ENCODE assay signal across 8 cellular contexts in the genomic region with DNA sequence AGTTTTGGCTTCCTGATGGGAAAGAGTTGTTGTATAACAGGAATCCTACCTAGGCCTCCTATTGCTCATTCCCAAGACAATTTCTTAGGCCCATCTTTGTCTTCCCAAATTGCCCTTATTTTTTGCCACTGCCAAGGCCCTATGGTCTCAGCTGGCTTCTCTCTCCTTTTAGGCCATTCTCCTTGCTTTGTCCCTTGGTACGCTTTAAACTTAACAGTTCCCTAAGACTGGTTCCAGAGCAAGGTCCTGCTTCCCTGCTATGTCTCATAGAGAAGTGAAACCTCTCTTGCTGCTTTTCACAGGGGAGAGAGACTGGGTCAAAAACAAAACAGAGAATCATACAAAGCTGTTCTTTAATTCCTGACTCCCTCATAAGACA.
DNase-seq lines count a peak whose midpoint lies in the region; ATAC-seq and TF ChIP-seq lines count a peak whose summit lies in the region.

No MANE protein-coding gene starts in this region.

- peaks cover 52% of the 10 kb centered on the region for H3K4me1 Mint-ChIP-seq in T-helper 1 cell treated with Interleukin-12 subunit alpha and Interleukin-12 subunit beta and Interleukin-4 antibody, amounts not matched to agents 30 μg/mL and 1 μg/mL, for 36 hours (ENCODE audit: low read depth)
- peaks cover 68% of the 10 kb centered on the region for H3K4me1 Mint-ChIP-seq in activated T-helper 1 cell treated with anti-CD3 and anti-CD28 coated beads, Interleukin-12 subunit alpha, Interleukin-12 subunit beta, Interleukin-2, Interleukin-4 antibody, amounts not matched to agents 30 ng/mL and 10 ng/mL and 1 ng/mL, durations not matched to agents 14 hours and 24 hours and 36 hours (ENCODE audit: low read depth)

- no peak for DNase-seq in T-helper 1 cell
- DNase-seq in activated T-helper 1 cell treated with anti-CD3 and anti-CD28 coated beads, Interleukin-12 subunit alpha, Interleukin-12 subunit beta, Interleukin-2, Interleukin-4 antibody, amounts not matched to agents 30 ng/mL and 10 ng/mL and 1 ng/mL, durations not matched to agents 14 hours and 24 hours and 36 hours (ENCODE audit: low spot score), result no peak
- DNase-seq in spleen, result no peak
- DNase-seq in retina, result no peak
- DNase-seq in NCI-H446 treated with DMSO at 0.1 percent for 48 hours (lab: John Stamatoyannopoulos, UW), result no peak

- no peaks in the 10 kb centered on the region for H3K27me3 ChIP-seq in spleen (replicated peaks in 1 of 7)

- peaks cover 0 to 3% (median 1%) of the 10 kb centered on the region in 8 donors for H3K9me3 ChIP-seq in spleen

- H3K4me3 Mint-ChIP-seq in T-helper 1 cell treated with Interleukin-12 subunit alpha and Interleukin-12 subunit beta and Interleukin-4 antibody, amounts not matched to agents 30 μg/mL and 1 μg/mL, for 36 hours, result peak overlapping the region; percentile 55
- peak overlapping the region; percentile 34 for H3K4me3 Mint-ChIP-seq in activated T-helper 1 cell treated with anti-CD3 and anti-CD28 coated beads, Interleukin-12 subunit alpha, Interleukin-12 subunit beta, Interleukin-2, Interleukin-4 antibody, amounts not matched to agents 30 ng/mL and 10 ng/mL and 1 ng/mL, durations not matched to agents 14 hours and 24 hours and 36 hours

- peaks cover 33 to 57% (median 52%) of the 10 kb centered on the region in 6 donors for H3K4me1 ChIP-seq in spleen

- H3K27me3 Mint-ChIP-seq in T-helper 1 cell treated with Interleukin-12 subunit alpha and Interleukin-12 subunit beta and Interleukin-4 antibody, amounts not matched to agents 30 μg/mL and 1 μg/mL, for 36 hours (ENCODE audit: low read depth), result no peaks in the 10 kb centered on the region
- H3K27me3 Mint-ChIP-seq in activated T-helper 1 cell treated with anti-CD3 and anti-CD28 coated beads, Interleukin-12 subunit alpha, Interleukin-12 subunit beta, Interleukin-2, Interleukin-4 antibody, amounts not matched to agents 30 ng/mL and 10 ng/mL and 1 ng/mL, durations not matched to agents 14 hours and 24 hours and 36 hours (ENCODE audit: insufficient read depth), result no peaks in the 10 kb centered on the region

- H3K36me3 ChIP-seq in spleen, result no peaks in the 10 kb centered on the region

- H3K9me3 Mint-ChIP-seq in T-helper 1 cell treated with Interleukin-12 subunit alpha and Interleukin-12 subunit beta and Interleukin-4 antibody, amounts not matched to agents 30 μg/mL and 1 μg/mL, for 36 hours, result peaks cover 16% of the 10 kb centered on the region
- peaks cover 24% of the 10 kb centered on the region for H3K9me3 Mint-ChIP-seq in activated T-helper 1 cell treated with anti-CD3 and anti-CD28 coated beads, Interleukin-12 subunit alpha, Interleukin-12 subunit beta, Interleukin-2, Interleukin-4 antibody, amounts not matched to agents 30 ng/mL and 10 ng/mL and 1 ng/mL, durations not matched to agents 14 hours and 24 hours and 36 hours

- no peak for TF ChIP-seq CTCF in spleen (IDR thresholded peaks at IDR 0.05 in 8 of 11, conservative IDR thresholded peaks at IDR 0.05 in 3 of 11)

- peak overlapping the region in 7 of 8 donors; percentile 7 to 76 (median 56) for H3K27ac ChIP-seq in spleen

- intact Hi-C loops in activated T-helper 1 cell treated with anti-CD3 and anti-CD28 coated beads, Interleukin-12 subunit alpha, Interleukin-12 subunit beta, Interleukin-2, Interleukin-4 antibody, amounts not matched to agents 30 ng/mL and 10 ng/mL and 1 ng/mL, durations not matched to agents 14 hours and 24 hours and 36 hours (cut with micrococcal nuclease), result loop anchor here (1.0 to 10.0 kb wide), 11 partner anchors 22 to 1226 kb away; partner anchors contain the start of genes ATP1B1, BLZF1, NME7 and SFT2D2
- intact Hi-C loops in spleen (cut with DNase I; ENCODE audit: low total_unique reads), result no loop called here

- 66 to 81% (median 71%) methylated on average over 1 of the region's 1 CpG for WGBS in spleen, 5 donors

- H3K36me3 Mint-ChIP-seq in T-helper 1 cell treated with Interleukin-12 subunit alpha and Interleukin-12 subunit beta and Interleukin-4 antibody, amounts not matched to agents 30 μg/mL and 1 μg/mL, for 36 hours (ENCODE audit: low read depth), result peaks cover 7% of the 10 kb centered on the region
- H3K36me3 Mint-ChIP-seq in activated T-helper 1 cell treated with anti-CD3 and anti-CD28 coated beads, Interleukin-12 subunit alpha, Interleukin-12 subunit beta, Interleukin-2, Interleukin-4 antibody, amounts not matched to agents 30 ng/mL and 10 ng/mL and 1 ng/mL, durations not matched to agents 14 hours and 24 hours and 36 hours (ENCODE audit: low read depth), result peaks cover 10% of the 10 kb centered on the region

- H3K27ac Mint-ChIP-seq in T-helper 1 cell treated with Interleukin-12 subunit alpha and Interleukin-12 subunit beta and Interleukin-4 antibody, amounts not matched to agents 30 μg/mL and 1 μg/mL, for 36 hours, result peak overlapping the region; percentile 81
- peak overlapping the region; percentile 70 for H3K27ac Mint-ChIP-seq in activated T-helper 1 cell treated with anti-CD3 and anti-CD28 coated beads, Interleukin-12 subunit alpha, Interleukin-12 subunit beta, Interleukin-2, Interleukin-4 antibody, amounts not matched to agents 30 ng/mL and 10 ng/mL and 1 ng/mL, durations not matched to agents 14 hours and 24 hours and 36 hours

- ATAC-seq in HG02798 (IDR thresholded peaks at IDR 0.05; ENCODE audit: poor library complexity, unreplicated experiment) (peak; percentile 59), GM18520 (IDR thresholded peaks at IDR 0.05; ENCODE audit: unreplicated experiment) (no peak)

- no peak for TF ChIP-seq POLR2A in spleen (IDR thresholded peaks at IDR 0.05)

- no peak overlapping the region for H3K4me3 ChIP-seq in spleen
